In the genomic region with DNA sequence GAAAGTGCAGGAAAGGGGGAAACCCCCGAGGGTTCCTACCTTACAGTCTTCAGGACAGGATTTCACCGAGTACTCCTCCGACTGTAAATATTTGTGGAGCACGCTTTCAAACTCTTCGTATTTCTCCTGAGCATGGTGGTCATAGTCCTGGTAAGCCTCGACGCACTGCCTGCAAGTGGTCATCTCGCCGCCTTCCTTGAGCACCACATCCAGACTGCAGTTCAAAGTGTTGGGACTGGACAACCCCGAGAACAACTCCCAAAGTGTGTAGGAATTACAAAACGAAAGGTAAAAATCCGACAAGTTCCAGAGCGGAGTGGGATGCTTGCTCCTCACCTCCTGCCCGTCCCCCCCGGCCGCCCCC, we compare ENCODE assay signal across 10 cellular contexts.
DNase-seq lines count a peak whose midpoint lies in the region; ATAC-seq and TF ChIP-seq lines count a peak whose summit lies in the region.
"Had no signal": no experiment of that assay in that cellular context is flagged by ENCODE, and none has a peak within 500 bp of the region (broad histone marks: within the 10 kb centered on the region; RNA-seq: fewer than 3 reads in every experiment).

No MANE protein-coding gene starts in this region.

- intact Hi-C loops in right cardiac atrium (cut with DNase I) (loop anchor here in 1 of 4 donors (5.0 kb wide), 1 partner anchor 658 kb away; no protein-coding TSS in a partner anchor), left cardiac atrium (cut with DNase I) (no loop called here), mammary epithelial cell (cut with micrococcal nuclease) (loop anchor here (5.0 kb wide), 1 partner anchor 658 kb away; no protein-coding TSS in a partner anchor)

- H3K27ac ChIP-seq in right cardiac atrium (ENCODE audit: low read length) (no peak overlapping the region), mammary epithelial cell (ENCODE audit: insufficient read depth, low read depth, low read length) (no peak overlapping the region), mesendoderm (ENCODE audit: low read depth, low read length) (no peak overlapping the region)

- H3K4ac ChIP-seq in mesendoderm (ENCODE audit: low read depth, low read length), result no peak overlapping the region

- H2AK5ac ChIP-seq in mesendoderm (ENCODE audit: low read length), result no peak overlapping the region

- H3K4me2 ChIP-seq in mammary epithelial cell (ENCODE audit: insufficient read depth, low read depth, low read length), result peak overlapping the region; percentile 54
- H3K4me2 ChIP-seq in mesendoderm (ENCODE audit: low read length), result peak overlapping the region; percentile 17

- TF ChIP-seq CTCF in mammary epithelial cell (conservative IDR thresholded peaks at IDR 0.05 in 1 of 2, IDR thresholded peaks at IDR 0.05 in 1 of 2; ENCODE audit: extremely low read depth in 1 of 2, insufficient read depth in 1 of 2, low read depth in 1 of 2, low read length in 2 of 2), result no peak

- H3K4me3 Mint-ChIP-seq in activated CD8-positive, alpha-beta memory T cell treated with anti-CD3 and anti-CD28 coated beads, Interleukin-2, amount 10 ng/mL, durations not matched to agents 7 days and 5 days, result no peak overlapping the region
- H3K4me3 Mint-ChIP-seq in activated CD8-positive, alpha-beta T cell treated with anti-CD3 and anti-CD28 coated beads, Interleukin-2, amount 10 ng/mL, durations not matched to agents 7 days and 5 days, result no peak overlapping the region

- no peaks in the 10 kb centered on the region for H3K36me3 ChIP-seq in mammary epithelial cell (ENCODE audit: insufficient read depth, low read length)
- H3K36me3 ChIP-seq in mesendoderm (ENCODE audit: control insufficient read depth, insufficient read depth, low read length), result no peaks in the 10 kb centered on the region

- no TSS peak for BruUV-seq in mammary epithelial cell (replicated peaks; lab: Mats Ljungman, UMichigan)

- H3K9ac ChIP-seq in mammary epithelial cell (ENCODE audit: insufficient read depth, low read length) (no peak overlapping the region), mesendoderm (ENCODE audit: low read length) (peak overlapping the region; percentile 70)

- no peak overlapping the region for H4K5ac ChIP-seq in mesendoderm (ENCODE audit: low read length)

- H2BK15ac ChIP-seq in mesendoderm (replicated peaks; ENCODE audit: low read depth), result no peak overlapping the region

- H3K79me2 ChIP-seq in mammary epithelial cell (ENCODE audit: insufficient read depth, low read length), result no peaks in the 10 kb centered on the region
- peaks cover 9% of the 10 kb centered on the region for H3K79me2 ChIP-seq in mesendoderm (ENCODE audit: control insufficient read depth, insufficient read depth, low read length)

- peaks cover 4% of the 10 kb centered on the region for H3K4me1 Mint-ChIP-seq in activated CD8-positive, alpha-beta memory T cell treated with anti-CD3 and anti-CD28 coated beads, Interleukin-2, amount 10 ng/mL, durations not matched to agents 7 days and 5 days
- H3K4me1 Mint-ChIP-seq in activated CD8-positive, alpha-beta T cell treated with anti-CD3 and anti-CD28 coated beads, Interleukin-2, amount 10 ng/mL, durations not matched to agents 7 days and 5 days (ENCODE audit: low read depth), result peaks cover 6% of the 10 kb centered on the region

- H3K4me1 ChIP-seq in right cardiac atrium (ENCODE audit: control insufficient read depth, insufficient read depth, low read length) (peaks cover 2% of the 10 kb centered on the region), mammary epithelial cell (ENCODE audit: insufficient read depth, low read length) (peaks cover 6% of the 10 kb centered on the region), mesendoderm (ENCODE audit: control insufficient read depth, low read depth, low read length) (peaks cover 6% of the 10 kb centered on the region)

- H3K27me3 Mint-ChIP-seq in activated CD8-positive, alpha-beta memory T cell treated with anti-CD3 and anti-CD28 coated beads, Interleukin-2, amount 10 ng/mL, durations not matched to agents 7 days and 5 days, result peaks cover 45% of the 10 kb centered on the region
- peaks cover 37% of the 10 kb centered on the region for H3K27me3 Mint-ChIP-seq in activated CD8-positive, alpha-beta T cell treated with anti-CD3 and anti-CD28 coated beads, Interleukin-2, amount 10 ng/mL, durations not matched to agents 7 days and 5 days (ENCODE audit: low read depth)

- no peak overlapping the region for H2AFZ ChIP-seq in mammary epithelial cell (ENCODE audit: low read depth, low read length)

- no peak overlapping the region for H3K23ac ChIP-seq in mesendoderm (ENCODE audit: low read length)

- CTCF ChIA-PET in mammary epithelial cell (lab: Charles Lee; ENCODE audit: low non-redundant PET), result no interaction called here
- CTCF ChIA-PET in activated CD8-positive, alpha-beta memory T cell treated with anti-CD3 and anti-CD28 coated beads, Interleukin-2, amount 10 ng/mL, durations not matched to agents 7 days and 5 days (lab: Charles Lee), result no interaction called here
- CTCF ChIA-PET in activated CD8-positive, alpha-beta T cell treated with anti-CD3 and anti-CD28 coated beads, Interleukin-2, amount 10 ng/mL, durations not matched to agents 7 days and 5 days (lab: Charles Lee), result no interaction called here

- peaks cover 2% of the 10 kb centered on the region for H3K79me1 ChIP-seq in mesendoderm (ENCODE audit: low read length)

- no peak overlapping the region for H3K18ac ChIP-seq in mesendoderm (ENCODE audit: low read length)

- POLR2A ChIA-PET in activated CD8-positive, alpha-beta T cell treated with anti-CD3 and anti-CD28 coated beads, Interleukin-2, amount 10 ng/mL, durations not matched to agents 7 days and 5 days (lab: Charles Lee), result no interaction called here

- peak overlapping the region; percentile 1 for H3K4me3 ChIP-seq in right cardiac atrium (ENCODE audit: low read length)
- peak overlapping the region in 2 of 3 experiments; percentile 0 to 10 for H3K4me3 ChIP-seq in mammary epithelial cell (replicated peaks in 1 of 3; ENCODE audit: insufficient read depth in 1 of 3, low read depth in 2 of 3, low read length in 3 of 3)
- peak overlapping the region; percentile 1 for H3K4me3 ChIP-seq in mesendoderm (ENCODE audit: low read length)

- H3K56ac ChIP-seq in mesendoderm (ENCODE audit: low read length), result peak overlapping the region; percentile 88

- H3K9me3 ChIP-seq in right cardiac atrium (ENCODE audit: control insufficient read depth, low read length), result no peaks in the 10 kb centered on the region
- H3K9me3 ChIP-seq in mammary epithelial cell (replicated peaks; ENCODE audit: insufficient read depth, low read length), result no peaks in the 10 kb centered on the region

- H4K8ac ChIP-seq in mesendoderm (ENCODE audit: low read depth, low read length), result no peak overlapping the region

- ATAC-seq in right cardiac atrium (no peak), left cardiac atrium (no peak), GM19467 (IDR thresholded peaks at IDR 0.05; ENCODE audit: unreplicated experiment) (no peak), GM21737 (IDR thresholded peaks at IDR 0.05; ENCODE audit: unreplicated experiment) (no peak)
- no peak for ATAC-seq in activated CD8-positive, alpha-beta memory T cell treated with anti-CD3 and anti-CD28 coated beads, Interleukin-2, amount 10 ng/mL, durations not matched to agents 7 days and 5 days
- no peak for ATAC-seq in activated CD8-positive, alpha-beta T cell treated with anti-CD3 and anti-CD28 coated beads, Interleukin-2, amount 10 ng/mL, durations not matched to agents 7 days and 5 days

- peaks cover 4% of the 10 kb centered on the region for H3K36me3 Mint-ChIP-seq in activated CD8-positive, alpha-beta memory T cell treated with anti-CD3 and anti-CD28 coated beads, Interleukin-2, amount 10 ng/mL, durations not matched to agents 7 days and 5 days
- H3K36me3 Mint-ChIP-seq in activated CD8-positive, alpha-beta T cell treated with anti-CD3 and anti-CD28 coated beads, Interleukin-2, amount 10 ng/mL, durations not matched to agents 7 days and 5 days (ENCODE audit: low read depth), result no peaks in the 10 kb centered on the region
- H3K36me3 Mint-ChIP-seq: CD8-positive, alpha-beta memory T cell had no signal

- H3K27me3 ChIP-seq in right cardiac atrium (ENCODE audit: control insufficient read depth, insufficient read depth) (peaks cover 2% of the 10 kb centered on the region), mammary epithelial cell (ENCODE audit: insufficient read depth, low read length) (peaks cover 26% of the 10 kb centered on the region), mesendoderm (ENCODE audit: insufficient read depth, low read length, poor library complexity) (no peaks in the 10 kb centered on the region)

- H2BK5ac ChIP-seq in mesendoderm (ENCODE audit: low read length), result no peak overlapping the region

- H2BK120ac ChIP-seq in mesendoderm (ENCODE audit: low read depth, low read length), result no peak overlapping the region

- dilution Hi-C loops in mammary epithelial cell (cut with HindIII; ENCODE audit: low sequenced_read_pairs), result no loop called here

- in situ Hi-C loops in mammary epithelial cell (cut with MboI; ENCODE audit: low sequenced_read_pairs in 2 of 2), result no loop called here

- no peak overlapping the region for H3K27ac Mint-ChIP-seq in activated CD8-positive, alpha-beta memory T cell treated with anti-CD3 and anti-CD28 coated beads, Interleukin-2, amount 10 ng/mL, durations not matched to agents 7 days and 5 days
- no peak overlapping the region for H3K27ac Mint-ChIP-seq in activated CD8-positive, alpha-beta T cell treated with anti-CD3 and anti-CD28 coated beads, Interleukin-2, amount 10 ng/mL, durations not matched to agents 7 days and 5 days
- H3K27ac Mint-ChIP-seq: CD8-positive, alpha-beta memory T cell had no signal

- WGBS in right cardiac atrium, result 7% methylated on average over 16 of the region's 16 CpGs
- WGBS in mammary epithelial cell (ENCODE audit: low coverage, missing lambda C conversion rate), result 27% methylated on average over 6 of the region's 16 CpGs
- no CpG with 5 or more reads among the region's 16 CpGs for WGBS in mesendoderm (ENCODE audit: extremely low coverage, insufficient coverage, low lambda C conversion rate)

- H3K9me3 Mint-ChIP-seq in activated CD8-positive, alpha-beta memory T cell treated with anti-CD3 and anti-CD28 coated beads, Interleukin-2, amount 10 ng/mL, durations not matched to agents 7 days and 5 days (ENCODE audit: low read depth), result no peaks in the 10 kb centered on the region
- H3K9me3 Mint-ChIP-seq in activated CD8-positive, alpha-beta T cell treated with anti-CD3 and anti-CD28 coated beads, Interleukin-2, amount 10 ng/mL, durations not matched to agents 7 days and 5 days (ENCODE audit: insufficient read depth), result no peaks in the 10 kb centered on the region

- no peak for DNase-seq in right cardiac atrium
- no peak for DNase-seq in left cardiac atrium
- no peak for DNase-seq in mammary epithelial cell
- DNase-seq in mesendoderm, result no peak
- no peak for DNase-seq in activated CD8-positive, alpha-beta memory T cell treated with anti-CD3 and anti-CD28 coated beads, Interleukin-2, amount 10 ng/mL, durations not matched to agents 7 days and 5 days
- no peak for DNase-seq in activated CD8-positive, alpha-beta T cell treated with anti-CD3 and anti-CD28 coated beads, Interleukin-2, amount 10 ng/mL, durations not matched to agents 7 days and 5 days
- DNase-seq: activated effector memory CD4-positive, alpha-beta T cell treated with anti-CD3 and anti-CD28 coated beads, Interleukin-2, amount 50 U/mL, for 16 hours; CD8-positive, alpha-beta memory T cell had no signal

- no peaks in the 10 kb centered on the region for H4K20me1 ChIP-seq in mammary epithelial cell (ENCODE audit: insufficient read depth, low read length)
